8 cellular contexts compared by ENCODE assay signal in genomic region chr1:31552489-31552888, GRCh38. TPM values are rescaled to one million over a fixed set of nuclear protein-coding genes. Genes with fewer than 3 reads are reported as not detected.
"Had no signal": no experiment of that assay in that cellular context is flagged by ENCODE, and none has a peak within 500 bp of the region (broad histone marks: within the 10 kb centered on the region; RNA-seq: fewer than 3 reads in every experiment).

No MANE protein-coding gene starts in this region.

- H3K4me3 Mint-ChIP-seq: H9, IgD-negative memory B cell had no signal

- FAIRE-seq: H54, HepG2 had no signal

- ATAC-seq: HepG2 had no signal

- H3K9me3 Mint-ChIP-seq: H9, IgD-negative memory B cell had no signal

- H3K27ac Mint-ChIP-seq: H9, IgD-negative memory B cell had no signal

- H3K27ac ChIP-seq: HL-60 had no signal

- DNase-seq: GOT3, H9, HCEC 1CT, KG1 had no signal

- H3K36me3 Mint-ChIP-seq: IgD-negative memory B cell had no signal

RNA-seq across cellular contexts. Expression of gene TINAGL1, which starts 23.8 kb away (rescaled TPM):
- polyA plus RNA-seq: IgD-negative memory B cell had no signal
